ENCODE assay signal across 8 cellular contexts in genomic region chr12:94100990-94101901, GRCh38. TPM values are rescaled to one million over a fixed set of nuclear protein-coding genes. Genes with fewer than 3 reads are reported as not detected.
DNase-seq lines count a peak whose midpoint lies in the region; ATAC-seq, FAIRE-seq and TF ChIP-seq lines count a peak whose summit lies in the region.

No MANE protein-coding gene starts in this region.

- intact Hi-C loops in activated B cell treated with CpG ODN at 0.5 μM for 24 hours (cut with micrococcal nuclease): loop anchor here (1.0 to 5.0 kb wide), 6 partner anchors 122 to 1114 kb away; partner anchors contain the start of gene CRADD

- CTCF ChIA-PET in activated B cell treated with CpG ODN at 0.5 μM for 24 hours (lab: Charles Lee): interaction anchor here (0.5 to 6.1 kb wide), 63 partner anchors 9 to 1527 kb away, joined by 3 to 329 read pairs (median 4); partner anchors contain the start of genes CRADD, MRPL42 and SOCS2

- no peaks in the 10 kb centered on the region for H3K27me3 ChIP-seq in keratinocyte (ENCODE audit: control insufficient read depth, extremely low read depth, insufficient read depth, low read length)

- peak; percentile 9 for FAIRE-seq in keratinocyte (lab: Jason Lieb, UNC)

- dilution Hi-C loops in keratinocyte (cut with MboI; ENCODE audit: extremely low pct_ligation_motif_present, low sequenced_read_pairs): no loop called here

- peak overlapping the region; percentile 60 to 64 for H3K4me3 ChIP-seq in cardiac fibroblast (replicated peaks in 1 of 2; ENCODE audit: low read depth in 2 of 2, low read length in 2 of 2)
- H3K4me3 ChIP-seq in keratinocyte (ENCODE audit: control insufficient read depth in 2 of 3, extremely low read depth in 1 of 3, insufficient read depth in 2 of 3, low read depth in 1 of 3, low read length in 3 of 3): peak overlapping the region; percentile 28 to 75 (median 37)

- ATAC-seq in HG03066 (IDR thresholded peaks at IDR 0.05; ENCODE audit: low read depth, unreplicated experiment): peak; percentile 60
- ATAC-seq in activated B cell treated with CpG ODN at 0.5 μM for 24 hours (ENCODE audit: low read depth): peak; percentile 73
- no peak for ATAC-seq in GM21717 (IDR thresholded peaks at IDR 0.05; ENCODE audit: unreplicated experiment)

- H3K36me3 ChIP-seq in keratinocyte (ENCODE audit: control insufficient read depth in 2 of 2, extremely low read depth in 1 of 2, insufficient read depth in 2 of 2, low read length in 2 of 2): no peaks in the 10 kb centered on the region

- H3K4me1 Mint-ChIP-seq in activated B cell treated with CpG ODN at 0.5 μM for 24 hours: peaks cover 6% of the 10 kb centered on the region

- H3K4me1 ChIP-seq in keratinocyte (ENCODE audit: control insufficient read depth, extremely low read depth, insufficient read depth, low read length): peaks cover 48% of the 10 kb centered on the region

- H3K36me3 Mint-ChIP-seq in activated B cell treated with CpG ODN at 0.5 μM for 24 hours (ENCODE audit: low read depth): no peaks in the 10 kb centered on the region

- H3K4me3 Mint-ChIP-seq in activated B cell treated with CpG ODN at 0.5 μM for 24 hours: peak overlapping the region; percentile 83

- no peaks in the 10 kb centered on the region for H3K9me1 ChIP-seq in keratinocyte (ENCODE audit: control insufficient read depth, extremely low read depth, insufficient read depth, low read length)

- H3K79me2 ChIP-seq in keratinocyte (ENCODE audit: control insufficient read depth, insufficient read depth, low read length): no peaks in the 10 kb centered on the region

- in situ Hi-C loops in GM13976 (cut with MboI; ENCODE audit: low sequenced_read_pairs, unreplicated experiment): no loop called here

- TF ChIP-seq CTCF in GM13976 (IDR thresholded peaks at IDR 0.05; ENCODE audit: borderline replicate concordance, control extremely low read depth, extremely low read depth, insufficient read depth, missing control alignments) (peak; percentile 87), activated B cell treated with CpG ODN at 0.5 μM for 24 hours (IDR thresholded peaks at IDR 0.05) (peak; percentile 71), cardiac fibroblast (IDR thresholded peaks at IDR 0.05; ENCODE audit: low read depth, low read length) (peak; percentile 65), keratinocyte (optimal IDR thresholded peaks at IDR 0.05 in 1 of 3, IDR thresholded peaks at IDR 0.05 in 1 of 3, conservative IDR thresholded peaks at IDR 0.05 in 1 of 3; ENCODE audit: extremely low read depth in 1 of 3, insufficient read depth in 2 of 3, low read length in 3 of 3) (peak; percentile 67 to 90 (median 90))

- peak overlapping the region; percentile 94 for H3K4me2 ChIP-seq in keratinocyte (ENCODE audit: control insufficient read depth, extremely low read depth, insufficient read depth, low read depth, low read length)

- H3K9me3 Mint-ChIP-seq in activated B cell treated with CpG ODN at 0.5 μM for 24 hours: no peaks in the 10 kb centered on the region

- no peaks in the 10 kb centered on the region for H4K20me1 ChIP-seq in keratinocyte (ENCODE audit: control insufficient read depth, extremely low read depth, insufficient read depth, low read length)

- POLR2A ChIA-PET in activated B cell treated with CpG ODN at 0.5 μM for 24 hours (lab: Charles Lee): interaction anchor here (1.6 to 2.5 kb wide), 4 partner anchors 424 to 599 kb away, joined by 6 to 19 read pairs (median 10); partner anchors contain the start of gene CRADD

- DNase-seq in GM13976 (ENCODE audit: low spot score) (peak; percentile 87), NCI-H2171 (lab: John Stamatoyannopoulos, UW) (peak; percentile 75), activated B cell treated with CpG ODN at 0.5 μM for 24 hours (peak; percentile 77), cardiac fibroblast (ENCODE audit: low read depth in 2 of 2) (peak; percentile 75 to 81), keratinocyte (ENCODE audit: low read depth, low spot score) (no peak)
- peak; percentile 76 for DNase-seq in stimulated activated CD4-positive, alpha-beta T cell treated with anti-CD3 and anti-CD28 coated beads, Interleukin-12 subunit alpha, Interleukin-12 subunit beta, amount 100 ng/mL, for 4 hours

- peaks cover 57% of the 10 kb centered on the region for H3K27me3 Mint-ChIP-seq in activated B cell treated with CpG ODN at 0.5 μM for 24 hours

- peak overlapping the region; percentile 70 for H3K9ac ChIP-seq in keratinocyte (ENCODE audit: control insufficient read depth, extremely low read depth, insufficient read depth, low read length)

- H2AFZ ChIP-seq in keratinocyte (ENCODE audit: control insufficient read depth, low read length): peak overlapping the region; percentile 58

- H3K27ac ChIP-seq in keratinocyte (ENCODE audit: control insufficient read depth, insufficient read depth, low read length): peak overlapping the region; percentile 63

- H3K9me3 ChIP-seq in keratinocyte (ENCODE audit: control insufficient read depth, low read depth, low read length): no peaks in the 10 kb centered on the region

- H3K27ac Mint-ChIP-seq in activated B cell treated with CpG ODN at 0.5 μM for 24 hours: no peak overlapping the region

RNA-seq across cellular contexts. Expression of gene PLXNC1, which starts 47.1 kb away (rescaled TPM):
- total RNA-seq in activated B cell treated with CpG ODN at 0.5 μM for 24 hours: 27.0 and 30.9 TPM in 2 replicates
- polyA plus RNA-seq in keratinocyte: 0.17 to 0.23 TPM (median 0.18 TPM) in 3 replicates
- polyA plus RNA-seq in keratinocyte (2011; ENCODE audit: low read depth): not detected
- 0.14 and 0.15 TPM in 2 replicates for polyA plus RNA-seq in keratinocyte (2011; cell fraction: cytosol; rRNA removed)
- polyA plus RNA-seq in keratinocyte (2011; cell fraction: nucleus; rRNA removed): 0.08 and 0.25 TPM in 2 replicates
- polyA plus RNA-seq in keratinocyte (2012; ENCODE audit: low replicate concordance): 0.10 and 0.24 TPM in 2 replicates
- 0.23 to 0.48 TPM in 2 of 3 replicates, not detected in the other for polyA minus RNA-seq in keratinocyte
- not detected for polyA minus RNA-seq in keratinocyte (2011; cell fraction: cytosol; rRNA and poly(A)+ RNA removed)
- 0.11 TPM in 1 of 2 replicates, not detected in the other for polyA minus RNA-seq in keratinocyte (2011; cell fraction: nucleus; rRNA and poly(A)+ RNA removed)
